Comparison of ENCODE assay signal across 1 cellular context in genomic region chr5:163459888-163460561, GRCh38.
A peak's percentile ranks its signal among the peaks of the same experiment; 100 is the strongest.
TF ChIP-seq lines count a peak whose summit lies in the region.

TSS of gene NUDCD2 (minus strand) at chr5:163460102. CDS start at chr5:163460050, 52 bp downstream.

TF ChIP-seq in K562, 482 proteins besides CTCF, POLR2A, EP300 and RAD21 (continued from another document and continues in another):
- TF ChIP-seq STAT6 (CRISPR knock-in tag; IDR thresholded peaks at IDR 0.05) (no peak), U2AF2 (optimal IDR thresholded peaks at IDR 0.05; ENCODE audit: low read depth, low read length) (no peak), ZEB2 (IDR thresholded peaks at IDR 0.05) (no peak), MYC (IDR thresholded peaks at IDR 0.05; ENCODE audit: low read depth, low read length) (peak; percentile 94), MYC (CRISPR knock-in tag; IDR thresholded peaks at IDR 0.05; ENCODE audit: borderline replicate concordance, low read depth) (peak; percentile 95), HNRNPUL1 (IDR thresholded peaks at IDR 0.05; ENCODE audit: low read length) (no peak), MTA1 (IDR thresholded peaks at IDR 0.05; ENCODE audit: borderline replicate concordance) (peak; percentile 32; the same call in 1 of the 2 replicates), RNF2 (IDR thresholded peaks at IDR 0.05) (no peak), PBX2 (CRISPR knock-in tag; IDR thresholded peaks at IDR 0.05; ENCODE audit: low read depth) (no peak), PBX2 (tag; conservative IDR thresholded peaks at IDR 0.05; ENCODE audit: low read depth) (no peak), SRSF9 (IDR thresholded peaks at IDR 0.05; ENCODE audit: borderline replicate concordance, low read depth, low read length) (no peak), ZNF780A (CRISPR knock-in tag; IDR thresholded peaks at IDR 0.05) (no peak), LEF1 (IDR thresholded peaks at IDR 0.05) (peak; percentile 46; the same call in 1 of the 2 replicates), CBX5 (IDR thresholded peaks at IDR 0.05; ENCODE audit: borderline replicate concordance, low read depth) (no peak), COPS2 (conservative IDR thresholded peaks at IDR 0.05) (no peak), SAFB2 (IDR thresholded peaks at IDR 0.05; ENCODE audit: borderline replicate concordance, low read depth, low read length, severe bottlenecking) (no peak), ZNF277 (CRISPR knock-in tag; IDR thresholded peaks at IDR 0.05; ENCODE audit: borderline replicate concordance) (no peak), NFRKB (IDR thresholded peaks at IDR 0.05; ENCODE audit: low read depth) (peak; percentile 82; the same call in 1 of the 2 replicates), NR2C2 (CRISPR knock-in tag; IDR thresholded peaks at IDR 0.05) (0 out of 2 replicates have a peak, but pooled peaks have one; percentile 43), NR2C2 (tag; IDR thresholded peaks at IDR 0.05) (peak; percentile 89), ZNF551 (CRISPR knock-in tag; IDR thresholded peaks at IDR 0.05) (no peak), ZNF347 (CRISPR knock-in tag; IDR thresholded peaks at IDR 0.05; ENCODE audit: low read depth) (no peak), JUN (IDR thresholded peaks at IDR 0.05; ENCODE audit: borderline replicate concordance, low read depth, low read length) (no peak), JUN (CRISPR knock-in tag; IDR thresholded peaks at IDR 0.05; ENCODE audit: borderline replicate concordance) (no peak), HDAC3 (IDR thresholded peaks at IDR 0.05; ENCODE audit: borderline replicate concordance, partially characterized antibody) (peak; percentile 31), CEBPB (tag; IDR thresholded peaks at IDR 0.05) (peak; percentile 66), HBP1 (CRISPR knock-in tag; IDR thresholded peaks at IDR 0.05) (no peak), PYGO2 (tag; IDR thresholded peaks at IDR 0.05) (no peak), ZNF282 (CRISPR knock-in tag; IDR thresholded peaks at IDR 0.05) (no peak), ETS1 (conservative IDR thresholded peaks at IDR 0.05; ENCODE audit: control insufficient read depth, low read depth, low read length) (0 out of 2 replicates have a peak, but pooled peaks have one; percentile 52), NRF1 (conservative IDR thresholded peaks at IDR 0.05 in 1 of 2, IDR thresholded peaks at IDR 0.05 in 1 of 2) (peak; percentile 100), PTBP1 (IDR thresholded peaks at IDR 0.05; ENCODE audit: low read depth, low read length) (no peak), PML (IDR thresholded peaks at IDR 0.05; ENCODE audit: low read length) (peak; percentile 57; the same call in 1 of the 2 replicates), ZBTB34 (CRISPR knock-in tag; IDR thresholded peaks at IDR 0.05) (no peak), E2F4 (CRISPR knock-in tag; IDR thresholded peaks at IDR 0.05; ENCODE audit: low read depth) (no peak), NFE2L1 (tag; IDR thresholded peaks at IDR 0.05; ENCODE audit: borderline replicate concordance, low read depth) (no peak), NFIX (CRISPR knock-in tag; IDR thresholded peaks at IDR 0.05; ENCODE audit: low read depth) (no peak), BRD4 (IDR thresholded peaks at IDR 0.05) (peak; percentile 15; the same call in 1 of the 2 replicates), FOXJ2 (tag; IDR thresholded peaks at IDR 0.05) (no peak), HMG20B (CRISPR knock-in tag; IDR thresholded peaks at IDR 0.05) (no peak), MEF2A (IDR thresholded peaks at IDR 0.05; ENCODE audit: control insufficient read depth, low read depth, low read length) (no peak), ZKSCAN8 (CRISPR knock-in tag; IDR thresholded peaks at IDR 0.05) (no peak), SNIP1 (IDR thresholded peaks at IDR 0.05; ENCODE audit: low read depth) (no peak), ERF (CRISPR knock-in tag; IDR thresholded peaks at IDR 0.05) (peak; percentile 81), TEAD1 (CRISPR knock-in tag; IDR thresholded peaks at IDR 0.05) (peak; percentile 3 to 61; a peak in 1 of 4 replicates), TRIM24 (IDR thresholded peaks at IDR 0.05) (no peak), MAX (CRISPR knock-in tag; IDR thresholded peaks at IDR 0.05) (peak; percentile 90), MIER1 (IDR thresholded peaks at IDR 0.05; ENCODE audit: low read depth) (0 out of 2 replicates have a peak, but pooled peaks have one; percentile 52), MYBL2 (IDR thresholded peaks at IDR 0.05; ENCODE audit: low read depth) (no peak), MYBL2 (CRISPR knock-in tag; IDR thresholded peaks at IDR 0.05; ENCODE audit: borderline replicate concordance) (no peak), PKNOX1 (IDR thresholded peaks at IDR 0.05) (no peak), MCM7 (IDR thresholded peaks at IDR 0.05) (no peak), RBM17 (IDR thresholded peaks at IDR 0.05; ENCODE audit: borderline replicate concordance, low read depth, low read length) (no peak), IFI16 (CRISPR knock-in tag; IDR thresholded peaks at IDR 0.05) (no peak), CBFA2T2 (conservative IDR thresholded peaks at IDR 0.05) (no peak), ZNF274 (IDR thresholded peaks at IDR 0.05; ENCODE audit: borderline replicate concordance, low read depth, low read length) (no peak), DMBX1 (CRISPR knock-in tag; IDR thresholded peaks at IDR 0.05; ENCODE audit: borderline replicate concordance) (peak; percentile 52; the same call in 1 of the 2 replicates), ZBTB43 (CRISPR knock-in tag; IDR thresholded peaks at IDR 0.05) (no peak), ZNF583 (CRISPR knock-in tag; IDR thresholded peaks at IDR 0.05) (0 out of 2 replicates have a peak, but pooled peaks have one; percentile 39), EZH2 (IDR thresholded peaks at IDR 0.05; ENCODE audit: borderline replicate concordance, low read depth, low read length) (no peak), FUS (optimal IDR thresholded peaks at IDR 0.05; ENCODE audit: low read depth, low read length) (no peak), ZNF384 (IDR thresholded peaks at IDR 0.05; ENCODE audit: low read depth, low read length) (no peak), SREBF2 (CRISPR knock-in tag; IDR thresholded peaks at IDR 0.05) (no peak), HOXB6 (CRISPR knock-in tag; IDR thresholded peaks at IDR 0.05; ENCODE audit: borderline replicate concordance) (no peak), EP400 (IDR thresholded peaks at IDR 0.05) (peak; percentile 97), CC2D1A (IDR thresholded peaks at IDR 0.05) (no peak; the same call in 1 of the 2 replicates)
